Comparison of ENCODE assay signal across 17 cellular contexts in the genomic region with DNA sequence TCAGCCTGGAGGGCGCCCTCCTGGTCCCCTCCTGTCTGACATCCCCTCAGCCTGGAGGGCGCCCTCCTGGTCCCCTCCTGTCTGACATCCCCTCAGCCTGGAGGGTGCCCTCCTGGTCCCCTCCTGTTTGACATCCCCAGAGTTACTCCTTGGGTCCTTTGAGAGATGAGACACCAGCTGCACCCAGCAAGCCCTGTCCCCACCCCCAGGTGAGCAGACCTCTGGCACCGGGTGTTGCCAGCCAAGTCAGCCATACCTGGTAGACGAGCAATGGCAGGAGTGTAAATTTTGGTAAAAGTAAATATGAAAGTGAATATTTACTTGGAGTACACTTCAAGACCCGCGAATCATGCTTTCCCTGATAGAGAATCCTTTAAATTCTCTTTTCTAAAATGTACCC.
"Had no signal": no experiment of that assay in that cellular context is flagged by ENCODE, and none has a peak within 500 bp of the region (broad histone marks: within the 10 kb centered on the region; RNA-seq: fewer than 3 reads in every experiment).

No MANE protein-coding gene starts in this region.

- H3K27me3 ChIP-seq: brain microvascular endothelial cell, foreskin keratinocyte, pancreas had no signal

- H3K27ac Mint-ChIP-seq: dendritic cell treated with granulocyte-macrophage colony-stimulating factor and Interleukin-4, amounts not matched to agents 40 ng/mL and 50 ng/mL, for 4 days; T-helper 2 cell treated with Interferon-gamma antibody and Interleukin-4, amounts not matched to agents 5 μg/mL and 100 μg/mL, for 36 hours had no signal

- H3K9me3 ChIP-seq: pancreas had no signal

- H3K27ac ChIP-seq: brain microvascular endothelial cell, foreskin keratinocyte, pancreas had no signal

- H3K9me3 Mint-ChIP-seq: activated naive CD4-positive, alpha-beta T cell treated with anti-CD3 and anti-CD28 coated beads, Interleukin-2, amount 50 U/mL, for 72 hours; activated T-cell treated with anti-CD3 and anti-CD28 coated beads, Interleukin-2, amount 50 U/mL, for 4 hours; dendritic cell treated with granulocyte-macrophage colony-stimulating factor and Interleukin-4, amounts not matched to agents 40 ng/mL and 50 ng/mL, for 4 days; T-helper 2 cell treated with Interferon-gamma antibody and Interleukin-4, amounts not matched to agents 5 μg/mL and 100 μg/mL, for 36 hours had no signal

- H3K4me1 ChIP-seq: foreskin keratinocyte had no signal

- ATAC-seq: activated naive CD4-positive, alpha-beta T cell treated with anti-CD3 and anti-CD28 coated beads, Interleukin-2, amount 50 U/mL, for 72 hours; activated T-cell treated with anti-CD3 and anti-CD28 coated beads, Interleukin-2, amount 50 U/mL, for 4 hours; foreskin keratinocyte; pancreas; stimulated activated naive CD8-positive, alpha-beta T cell treated with anti-CD3 and anti-CD28 coated beads, Interleukin-15, Interleukin-2, amounts not matched to agents 100 U/mL and 50 U/mL, for 24 hours had no signal

- H3K4me3 ChIP-seq: pancreas had no signal

- DNase-seq: activated CD4-positive, alpha-beta T cell treated with anti-CD3 and anti-CD28 coated beads, Interleukin-2, amount 50 U/mL, for 4 hours; activated effector memory CD4-positive, alpha-beta T cell treated with Interleukin-2 at 50 U/mL for 16 hours; brain microvascular endothelial cell; effector memory CD4-positive, alpha-beta T cell; foreskin keratinocyte; glutamatergic neuron; hypothalamus; kidney; mesendoderm; stimulated activated CD4-positive, alpha-beta T cell treated with anti-CD3 and anti-CD28 coated beads, Interleukin-4, amount 100 ng/mL, for 4 hours; stimulated activated CD8-positive, alpha-beta memory T cell treated with anti-CD3 and anti-CD28 coated beads, Interleukin-4, amount 100 ng/mL, for 48 hours; stimulated activated naive CD8-positive, alpha-beta T cell treated with anti-CD3 and anti-CD28 coated beads, Interleukin-15, Interleukin-2, amounts not matched to agents 100 U/mL and 50 U/mL, for 24 hours had no signal

- H3K4me3 Mint-ChIP-seq: activated T-cell treated with anti-CD3 and anti-CD28 coated beads, Interleukin-2, amount 50 U/mL, for 4 hours; dendritic cell treated with granulocyte-macrophage colony-stimulating factor and Interleukin-4, amounts not matched to agents 40 ng/mL and 50 ng/mL, for 4 days; T-helper 2 cell treated with Interferon-gamma antibody and Interleukin-4, amounts not matched to agents 5 μg/mL and 100 μg/mL, for 36 hours had no signal
